1 cellular context compared by ENCODE assay signal in genomic region chr1:112956503-112957132, GRCh38.
TF ChIP-seq lines count a peak whose summit lies in the region.

No MANE protein-coding gene starts in this region.

TF ChIP-seq in K562, 482 proteins besides CTCF, POLR2A, EP300 and RAD21 (continued from another document and continues in another):
- TF ChIP-seq RAD51 (IDR thresholded peaks at IDR 0.05; ENCODE audit: borderline replicate concordance, low read depth) (peak; percentile 55; the same call in 1 of the 2 replicates), CCNT2 (IDR thresholded peaks at IDR 0.05; ENCODE audit: borderline replicate concordance, extremely low read depth, insufficient read length, low read depth, low read length) (no peak), ID3 (CRISPR knock-in tag; IDR thresholded peaks at IDR 0.05) (no peak), ID3 (tag; IDR thresholded peaks at IDR 0.05) (no peak), CBX1 (IDR thresholded peaks at IDR 0.05; ENCODE audit: low read depth) (no peak), MYBL2 (IDR thresholded peaks at IDR 0.05; ENCODE audit: low read depth) (no peak), MYBL2 (CRISPR knock-in tag; IDR thresholded peaks at IDR 0.05; ENCODE audit: borderline replicate concordance) (no peak), L3MBTL2 (IDR thresholded peaks at IDR 0.05) (peak; percentile 31; the same call in 1 of the 2 replicates), CGGBP1 (CRISPR knock-in tag; IDR thresholded peaks at IDR 0.05) (0 out of 2 replicates have a peak, but pooled peaks have one; percentile 19), ZBTB40 (IDR thresholded peaks at IDR 0.05) (peak; percentile 39; the same call in 1 of the 2 replicates), ZBTB40 (CRISPR knock-in tag; IDR thresholded peaks at IDR 0.05) (no peak), MYC (IDR thresholded peaks at IDR 0.05; ENCODE audit: low read depth, low read length) (no peak), MYC (CRISPR knock-in tag; IDR thresholded peaks at IDR 0.05; ENCODE audit: borderline replicate concordance, low read depth) (peak; percentile 61; the same call in 1 of the 2 replicates), TCF7 (IDR thresholded peaks at IDR 0.05; ENCODE audit: borderline replicate concordance) (no peak), PHF8 (IDR thresholded peaks at IDR 0.05; ENCODE audit: borderline replicate concordance, low read length) (peak; percentile 78; the same call in 1 of the 2 replicates), MAFK (IDR thresholded peaks at IDR 0.05; ENCODE audit: low read length) (no peak), GTF2F1 (IDR thresholded peaks at IDR 0.05; ENCODE audit: low read depth, low read length) (no peak), E2F6 (IDR thresholded peaks at IDR 0.05; ENCODE audit: borderline replicate concordance in 1 of 2, extremely low read depth in 1 of 2, insufficient read depth in 1 of 2, insufficient read length in 1 of 2, low read depth in 1 of 2, low read length in 1 of 2, poor library complexity in 1 of 2, severe bottlenecking in 1 of 2) (peak in 1 of 2 experiments; percentile 40), STAG1 (CRISPR knock-in tag; IDR thresholded peaks at IDR 0.05; ENCODE audit: borderline replicate concordance) (peak; percentile 34; the same call in 1 of the 2 replicates), ZBTB17 (CRISPR knock-in tag; IDR thresholded peaks at IDR 0.05) (peak; percentile 15; the same call in 1 of the 2 replicates), VEZF1 (CRISPR knock-in tag; IDR thresholded peaks at IDR 0.05) (peak; percentile 12), ZSCAN29 (IDR thresholded peaks at IDR 0.05) (0 out of 2 replicates have a peak, but pooled peaks have one; percentile 33), ZBTB11 (CRISPR knock-in tag; IDR thresholded peaks at IDR 0.05) (peak in 1 of 3 experiments; percentile 25; a peak in 2 of 6 replicates), ZBTB9 (CRISPR knock-in tag; IDR thresholded peaks at IDR 0.05) (0 out of 2 replicates have a peak, but pooled peaks have one; percentile 39), ELK1 (CRISPR knock-in tag; IDR thresholded peaks at IDR 0.05) (no peak), CSDE1 (IDR thresholded peaks at IDR 0.05) (no peak), CLOCK (CRISPR knock-in tag; IDR thresholded peaks at IDR 0.05; ENCODE audit: borderline replicate concordance) (no peak), SUPT5H (IDR thresholded peaks at IDR 0.05) (no peak), PCBP1 (IDR thresholded peaks at IDR 0.05; ENCODE audit: low read depth, low read length, poor library complexity, severe bottlenecking) (no peak), JUND (IDR thresholded peaks at IDR 0.05; ENCODE audit: borderline replicate concordance, low read depth, low read length) (no peak), JUND (tag; IDR thresholded peaks at IDR 0.05; ENCODE audit: borderline replicate concordance, low read depth, low read length) (no peak), ZNF274 (IDR thresholded peaks at IDR 0.05; ENCODE audit: borderline replicate concordance, low read depth, low read length) (no peak), ZNF589 (CRISPR knock-in tag; IDR thresholded peaks at IDR 0.05; ENCODE audit: low read depth) (peak; percentile 43; the same call in 1 of the 2 replicates), ETV6 (IDR thresholded peaks at IDR 0.05; ENCODE audit: borderline replicate concordance in 1 of 2, low read depth in 2 of 2, low read length in 1 of 2) (0 out of 4 replicates have a peak, but pooled peaks of 1 of the 2 experiments have one; percentile 9), ETV6 (CRISPR knock-in tag; IDR thresholded peaks at IDR 0.05; ENCODE audit: borderline replicate concordance) (no peak)
